Comparison of ENCODE assay signal across 20 cellular contexts in the genomic region with DNA sequence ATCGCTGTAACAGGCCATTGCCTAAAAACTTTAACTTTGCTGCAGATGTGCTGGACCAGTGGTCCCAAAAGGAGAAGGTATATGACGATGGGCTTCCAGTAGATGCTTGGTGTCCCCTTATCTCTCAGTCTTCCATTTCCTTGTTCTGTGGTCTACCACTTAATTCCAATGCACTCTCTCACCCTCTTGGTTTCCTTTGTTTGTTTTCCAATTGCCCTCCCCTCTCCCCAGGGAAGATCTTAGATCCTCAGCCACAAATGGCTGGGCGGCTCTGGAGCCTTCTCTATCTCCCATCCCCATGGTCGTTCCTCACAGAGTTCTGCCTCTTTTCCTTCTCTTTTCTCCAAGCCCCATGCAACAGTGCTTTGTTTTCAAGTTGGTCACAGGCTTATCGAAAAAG. TPM values are rescaled to one million over a fixed set of nuclear protein-coding genes. Genes with fewer than 3 reads are reported as not detected.
DNase-seq lines count a peak whose midpoint lies in the region; ATAC-seq and TF ChIP-seq lines count a peak whose summit lies in the region.
"Had no signal": no experiment of that assay in that cellular context is flagged by ENCODE, and none has a peak within 500 bp of the region (broad histone marks: within the 10 kb centered on the region; RNA-seq: fewer than 3 reads in every experiment).

No MANE protein-coding gene starts in this region.

- ATAC-seq in aorta (ENCODE audit: low FRiP score): no peak
- ATAC-seq in natural killer cell: no peak
- ATAC-seq: GM12878 had no signal

- no peak overlapping the region for H3K4me2 ChIP-seq in OCI-LY7 (ENCODE audit: low read length)
- H3K4me2 ChIP-seq: BLaER1 had no signal

- H3K27ac ChIP-seq in aorta (ENCODE audit: low read depth in 1 of 2, low read length in 2 of 2) (no peak overlapping the region), OCI-LY7 (ENCODE audit: low read depth, low read length, poor library complexity, severe bottlenecking) (no peak overlapping the region)
- H3K27ac ChIP-seq: 22Rv1, BLaER1, HL-60 had no signal

- no peaks in the 10 kb centered on the region for H3K4me1 ChIP-seq in aorta (ENCODE audit: control insufficient read depth in 1 of 2, insufficient read depth in 2 of 2, low read length in 2 of 2)
- H3K4me1 ChIP-seq in OCI-LY7 (ENCODE audit: insufficient read depth, low read length, poor library complexity, severe bottlenecking): no peaks in the 10 kb centered on the region
- H3K4me1 ChIP-seq: BLaER1 had no signal

- H3K36me3 ChIP-seq in aorta (ENCODE audit: control insufficient read depth in 1 of 2, insufficient read depth in 2 of 2, low read length in 1 of 2) (no peaks in the 10 kb centered on the region), OCI-LY7 (ENCODE audit: insufficient read depth, low read length) (no peaks in the 10 kb centered on the region)
- H3K36me3 ChIP-seq: BLaER1 had no signal

- peaks cover 12 to 22% of the 10 kb centered on the region in 2 donors for H3K27me3 Mint-ChIP-seq in natural killer cell (ENCODE audit: low read depth in 2 of 2)

- H3K9me2 ChIP-seq in OCI-LY7 (ENCODE audit: insufficient read depth, low read length): no peaks in the 10 kb centered on the region

- H3K9me3 ChIP-seq in aorta (ENCODE audit: control insufficient read depth, low read length): no peaks in the 10 kb centered on the region
- H3K9me3 ChIP-seq in OCI-LY7 (ENCODE audit: low read length): no peaks in the 10 kb centered on the region
- H3K9me3 ChIP-seq: BLaER1 had no signal

- POLR2A ChIA-PET in OCI-LY7 (lab: Charles Lee): no interaction called here

- in situ Hi-C loops in astrocyte of the spinal cord (cut with HindIII; ENCODE audit: low sequenced_read_pairs): no loop called here

- TF ChIP-seq CTCF in astrocyte of the spinal cord (IDR thresholded peaks at IDR 0.05; ENCODE audit: low read depth, low read length): no peak
- no peak for TF ChIP-seq CTCF in fibroblast of mammary gland (conservative IDR thresholded peaks at IDR 0.05; ENCODE audit: control insufficient read depth, insufficient read depth, low read depth, low read length)
- TF ChIP-seq CTCF in OCI-LY7 (conservative IDR thresholded peaks at IDR 0.05; ENCODE audit: low read length): no peak
- no peak for TF ChIP-seq CTCF in natural killer cell (IDR thresholded peaks at IDR 0.05)

- H3K9me3 Mint-ChIP-seq in natural killer cell: no peaks in the 10 kb centered on the region
- H3K9me3 Mint-ChIP-seq: CD4-positive, CD25-positive, alpha-beta regulatory T cell; HFFc6 had no signal

- H2AFZ ChIP-seq in OCI-LY7 (ENCODE audit: low read length): no peak overlapping the region

- no peaks in the 10 kb centered on the region for H3K27me3 ChIP-seq in aorta (ENCODE audit: control insufficient read depth in 1 of 2, insufficient read depth in 2 of 2, low read length in 1 of 2)
- H3K27me3 ChIP-seq: BLaER1 had no signal

- intact Hi-C loops in aorta (cut with DNase I) (no loop called here), OCI-LY7 (cut with micrococcal nuclease; ENCODE audit: unreplicated experiment) (no loop called here), natural killer cell (cut with micrococcal nuclease) (no loop called here)

- no peaks in the 10 kb centered on the region for H3K36me3 Mint-ChIP-seq in natural killer cell
- H3K36me3 Mint-ChIP-seq: CD4-positive, CD25-positive, alpha-beta regulatory T cell had no signal

- CTCF ChIA-PET in OCI-LY7 (lab: Charles Lee; ENCODE audit: unreplicated experiment): no interaction called here

- H3K79me2 ChIP-seq in OCI-LY7 (ENCODE audit: insufficient read depth, low read depth, low read length): no peaks in the 10 kb centered on the region

- no peak overlapping the region for H3K27ac Mint-ChIP-seq in natural killer cell
- H3K27ac Mint-ChIP-seq: CD4-positive, CD25-positive, alpha-beta regulatory T cell; HFFc6 had no signal

- no peaks in the 10 kb centered on the region for H4K20me1 ChIP-seq in OCI-LY7 (ENCODE audit: insufficient read depth, low read length)
- H4K20me1 ChIP-seq: BLaER1 had no signal

- BruUV-seq in OCI-LY7 (replicated peaks; lab: Mats Ljungman, UMichigan): no TSS peak

- no peak overlapping the region for H3K4me3 ChIP-seq in astrocyte of the spinal cord (ENCODE audit: low read depth, low read length)
- H3K4me3 ChIP-seq in fibroblast of mammary gland (ENCODE audit: control insufficient read depth, low read depth, low read length): no peak overlapping the region
- no peak overlapping the region for H3K4me3 ChIP-seq in aorta (ENCODE audit: low read length in 2 of 2)
- H3K4me3 ChIP-seq in OCI-LY7 (ENCODE audit: low read depth, low read length, poor library complexity, severe bottlenecking): no peak overlapping the region
- H3K4me3 ChIP-seq: BLaER1, GM12878 had no signal

- no peaks in the 10 kb centered on the region for H3K4me1 Mint-ChIP-seq in natural killer cell
- H3K4me1 Mint-ChIP-seq: CD4-positive, CD25-positive, alpha-beta regulatory T cell had no signal

- H3K4me3 Mint-ChIP-seq in natural killer cell: no peak overlapping the region
- H3K4me3 Mint-ChIP-seq: CD4-positive, CD25-positive, alpha-beta regulatory T cell; HFFc6 had no signal

- DNase-seq in A172 (ENCODE audit: low spot score) (peak; percentile 4), M059J (ENCODE audit: low read depth) (peak; percentile 51), astrocyte of the spinal cord (ENCODE audit: low read depth, low spot score) (peak; percentile 2), fibroblast of mammary gland (ENCODE audit: low read depth) (peak; percentile 7), aorta (no peak), OCI-LY7 (ENCODE audit: low spot score) (no peak), CD1c-positive myeloid dendritic cell (ENCODE audit: extremely low spot score) (no peak), natural killer cell (no peak)
- DNase-seq: AML-193; Calu3; CD4-positive, CD25-positive, alpha-beta regulatory T cell; DMS 273 treated with DMSO at 0.1 percent for 48 hours; GOT3; HCEC 1CT; HFFc6 had no signal

- 63% methylated on average over 5 of the region's 5 CpGs for WGBS in aorta, 2 donors

RNA-seq across cellular contexts. Expression of a gene that starts 0.6 kb away (rescaled TPM):
- not detected in 2 replicates for total RNA-seq in A172 (2014; rRNA removed; shearing (Covaris generic))
- total RNA-seq in M059J (2014; rRNA removed; shearing (Covaris generic)): not detected in 2 replicates
- not detected for total RNA-seq in aorta
- not detected for polyA plus RNA-seq in aorta
- total RNA-seq in OCI-LY7 (2014; rRNA removed; shearing (Covaris generic)): not detected in 2 replicates
- total RNA-seq in OCI-LY7 (2022): not detected in 2 replicates
- total RNA-seq in natural killer cell: not detected
- total RNA-seq: Calu3; CD4-positive, CD25-positive, alpha-beta regulatory T cell; G401; GM12878; HFFc6 had no signal
- polyA plus RNA-seq: CD4-positive, CD25-positive, alpha-beta regulatory T cell; GM12878 had no signal

Comparison
In these comparisons a context has a peak if more than half of its experiments do, and no peak if none do; other contexts are left out.
1. DNase-seq: peak in A172 (single experiment), M059J (single experiment), astrocyte of the spinal cord (single experiment) and fibroblast of mammary gland (single experiment); none in aorta (0 of 2), OCI-LY7 (single experiment), CD1c-positive myeloid dendritic cell (single experiment) and natural killer cell (single experiment).